ENCODE assay signal across 1 cellular context in genomic region chr4:95524722-95525121, GRCh38.
TF ChIP-seq lines count a peak whose summit lies in the region.

No MANE protein-coding gene starts in this region.

TF ChIP-seq in GM12878, 131 proteins besides CTCF, POLR2A, EP300 and RAD21 (continued from another document):
- TF ChIP-seq GATAD2B (conservative IDR thresholded peaks at IDR 0.05; ENCODE audit: low read depth) (0 out of 2 replicates have a peak, but pooled peaks have one; percentile 40), MEF2B (IDR thresholded peaks at IDR 0.05; ENCODE audit: partially characterized antibody, poor library complexity, severe bottlenecking) (peak; percentile 20), ZNF24 (IDR thresholded peaks at IDR 0.05) (peak; percentile 19; the same call in 1 of the 2 replicates), DPF2 (IDR thresholded peaks at IDR 0.05) (no peak), SMARCA5 (IDR thresholded peaks at IDR 0.05) (0 out of 2 replicates have a peak, but pooled peaks have one; percentile 37), ZNF384 (IDR thresholded peaks at IDR 0.05; ENCODE audit: borderline replicate concordance, low read depth, low read length) (no peak), SPI1 (IDR thresholded peaks at IDR 0.05; ENCODE audit: borderline replicate concordance, insufficient read depth, low read depth, low read length) (peak; percentile 59; the same call in 1 of the 2 replicates)
